Comparison of ENCODE assay signal across 10 cellular contexts in genomic region chr17:29159286-29159860, GRCh38. TPM values are rescaled to one million over a fixed set of nuclear protein-coding genes. Genes with fewer than 3 reads are reported as not detected.
DNase-seq lines count a peak whose midpoint lies in the region; ATAC-seq and TF ChIP-seq lines count a peak whose summit lies in the region.
"Had no signal": no experiment of that assay in that cellular context is flagged by ENCODE, and none has a peak within 500 bp of the region (broad histone marks: within the 10 kb centered on the region; RNA-seq: fewer than 3 reads in every experiment).

No MANE protein-coding gene starts in this region.

- H3K27ac Mint-ChIP-seq in natural killer cell treated with Interleukin-12 subunit alpha and Interleukin-12 subunit beta and Interleukin-15 and Interleukin-18, amount 100 ng/mL, for 72 hours: peak overlapping the region; percentile 9 to 60
- H3K27ac Mint-ChIP-seq in natural killer cell: peak overlapping the region in 1 of 2 donors; percentile 34

- no peak for ATAC-seq in natural killer cell treated with Interleukin-12 subunit alpha and Interleukin-12 subunit beta and Interleukin-15 and Interleukin-18, amount 100 ng/mL, for 72 hours
- no peak for ATAC-seq in natural killer cell
- ATAC-seq in stimulated activated naive CD8-positive, alpha-beta T cell treated with anti-CD3 and anti-CD28 coated beads, Interleukin-15, Interleukin-2, amounts not matched to agents 100 U/mL and 50 U/mL, for 24 hours: no peak
- ATAC-seq: left cardiac atrium had no signal

- H3K27me3 ChIP-seq in liver (ENCODE audit: control insufficient read depth in 4 of 4, insufficient read depth in 4 of 4, low read length in 3 of 4): no peaks in the 10 kb centered on the region

- no peaks in the 10 kb centered on the region for H3K9me3 Mint-ChIP-seq in natural killer cell treated with Interleukin-12 subunit alpha and Interleukin-12 subunit beta and Interleukin-15 and Interleukin-18, amount 100 ng/mL, for 72 hours
- H3K9me3 Mint-ChIP-seq in natural killer cell: no peaks in the 10 kb centered on the region

- no peak overlapping the region for H3K4me3 ChIP-seq in liver (ENCODE audit: low read depth in 1 of 3, low read length in 3 of 3)

- peaks cover 59 to 94% (median 84%) of the 10 kb centered on the region in 4 donors for H3K4me1 ChIP-seq in liver (ENCODE audit: control insufficient read depth in 4 of 4, insufficient read depth in 4 of 4, low read length in 3 of 4)

- no peaks in the 10 kb centered on the region for H3K36me3 Mint-ChIP-seq in natural killer cell treated with Interleukin-12 subunit alpha and Interleukin-12 subunit beta and Interleukin-15 and Interleukin-18, amount 100 ng/mL, for 72 hours
- no peaks in the 10 kb centered on the region for H3K36me3 Mint-ChIP-seq in natural killer cell

- DNase-seq in natural killer cell treated with Interleukin-12 subunit alpha and Interleukin-12 subunit beta and Interleukin-15 and Interleukin-18, amount 100 ng/mL, for 72 hours (ENCODE audit: low spot score): no peak
- DNase-seq in natural killer cell: no peak
- DNase-seq in astrocyte of the hippocampus (ENCODE audit: low read depth, low spot score): peak; percentile 20
- DNase-seq in NCI-H2029 treated with DMSO at 0.1 percent for 48 hours (lab: John Stamatoyannopoulos, UW): no peak
- no peak for DNase-seq in stimulated activated naive CD8-positive, alpha-beta T cell treated with anti-CD3 and anti-CD28 coated beads, Interleukin-15, Interleukin-2, amounts not matched to agents 100 U/mL and 50 U/mL, for 24 hours
- no peak for DNase-seq in SHP77 (lab: John Stamatoyannopoulos, UW)
- DNase-seq in NCI-H2227 (lab: John Stamatoyannopoulos, UW; ENCODE audit: unreplicated experiment): no peak
- DNase-seq: left cardiac atrium, NCI-H748 treated with DMSO at 0.1 percent for 48 hours had no signal

- 24% methylated on average over 4 of the region's 4 CpGs for WGBS in liver

- peak overlapping the region; percentile 85 to 94 for H3K27ac ChIP-seq in liver (ENCODE audit: low read depth in 1 of 2, low read length in 2 of 2)

- no peak for TF ChIP-seq RAD21 in liver (IDR thresholded peaks at IDR 0.05)

- peak overlapping the region; percentile 43 to 61 for H3K9ac ChIP-seq in liver (ENCODE audit: low read depth in 1 of 2, low read length in 2 of 2)

- no peak for TF ChIP-seq CTCF in natural killer cell (IDR thresholded peaks at IDR 0.05)
- TF ChIP-seq CTCF in liver (IDR thresholded peaks at IDR 0.05; ENCODE audit: low read depth, low read length, missing input control): no peak

- intact Hi-C loops in natural killer cell (cut with micrococcal nuclease): no loop called here

- no peaks in the 10 kb centered on the region for H3K9me3 ChIP-seq in liver (ENCODE audit: control insufficient read depth in 4 of 4, low read length in 3 of 4)

- H3K4me1 Mint-ChIP-seq in natural killer cell treated with Interleukin-12 subunit alpha and Interleukin-12 subunit beta and Interleukin-15 and Interleukin-18, amount 100 ng/mL, for 72 hours (ENCODE audit: low read depth in 2 of 2): peaks cover 19% of the 10 kb centered on the region in 2 donors
- H3K4me1 Mint-ChIP-seq in natural killer cell: peaks cover 11 to 22% of the 10 kb centered on the region in 2 donors

- H3K4me3 Mint-ChIP-seq in natural killer cell treated with Interleukin-12 subunit alpha and Interleukin-12 subunit beta and Interleukin-15 and Interleukin-18, amount 100 ng/mL, for 72 hours: peak overlapping the region; percentile 3
- no peak overlapping the region for H3K4me3 Mint-ChIP-seq in natural killer cell

- peaks cover 0 to 2% (median 0%) of the 10 kb centered on the region in 4 donors for H3K36me3 ChIP-seq in liver (ENCODE audit: control insufficient read depth in 4 of 4, insufficient read depth in 3 of 4, low read depth in 1 of 4, low read length in 3 of 4)

- H3K27me3 Mint-ChIP-seq in natural killer cell treated with Interleukin-12 subunit alpha and Interleukin-12 subunit beta and Interleukin-15 and Interleukin-18, amount 100 ng/mL, for 72 hours: no peaks in the 10 kb centered on the region
- H3K27me3 Mint-ChIP-seq in natural killer cell (ENCODE audit: low read depth in 2 of 2): no peaks in the 10 kb centered on the region

TF ChIP-seq in liver, 16 proteins besides CTCF, POLR2A, EP300 and RAD21:
- TF ChIP-seq REST (IDR thresholded peaks at IDR 0.05) (no peak), RXRA (IDR thresholded peaks at IDR 0.05) (no peak), SP1 (IDR thresholded peaks at IDR 0.05) (no peak)
TF ChIP-seq in liver: peak in this region for 0.

RNA-seq across cellular contexts. Expression of gene MYO18A, which starts 20.8 kb away (rescaled TPM):
- 10 to 100 TPM; 56.7 to 60.9 TPM for total RNA-seq in natural killer cell treated with Interleukin-12 subunit alpha and Interleukin-12 subunit beta and Interleukin-15 and Interleukin-18, amount 100 ng/mL, for 72 hours
- total RNA-seq in natural killer cell: 100 to 1,000 TPM; 110 to 117 (median 115) TPM
- 10 to 100 TPM; 38.2 to 81.6 TPM for total RNA-seq in liver
- polyA plus RNA-seq in liver: 10 to 100 TPM; 26.3 to 36.4 TPM
